ENCODE assay signal across 8 cellular contexts in genomic region chr17:76585649-76586593, GRCh38. TPM values are rescaled to one million over a fixed set of nuclear protein-coding genes. Genes with fewer than 3 reads are reported as not detected.
DNase-seq lines count a peak whose midpoint lies in the region; ATAC-seq and TF ChIP-seq lines count a peak whose summit lies in the region.

Gene ST6GALNAC2 (minus strand): TSS chr17:76585860. CDS start chr17:76585808, 52 bp downstream.

- peak; percentile 3 for TF ChIP-seq CTCF in fibroblast of pulmonary artery (IDR thresholded peaks at IDR 0.05; ENCODE audit: low read length, missing control alignments)

- POLR2A ChIA-PET in naive thymus-derived CD8-positive, alpha-beta T cell (lab: Charles Lee), result interaction anchor here (0.6 to 0.8 kb wide), 2 partner anchors 85 to 499 kb away, joined by 3 to 4 read pairs; no protein-coding TSS in a partner anchor

- peak within 1 kb of the TSS; percentile 52 for H3K4me3 ChIP-seq in fibroblast of pulmonary artery (replicated peaks; ENCODE audit: low read depth, low read length)

- H3K4me1 Mint-ChIP-seq in naive thymus-derived CD8-positive, alpha-beta T cell, result peaks cover 3 to 17% (median 12%) of the 10 kb centered on the region in 4 donors

- H3K27ac Mint-ChIP-seq in naive thymus-derived CD8-positive, alpha-beta T cell, result peak within 1 kb of the TSS in 1 of 10 donors; percentile 57

- H3K27me3 Mint-ChIP-seq in naive thymus-derived CD8-positive, alpha-beta T cell, result peaks cover 30 to 52% (median 39%) of the 10 kb centered on the region in 5 donors

- peaks cover 2 to 9% (median 7%) of the 10 kb centered on the region in 3 donors for H3K36me3 Mint-ChIP-seq in naive thymus-derived CD8-positive, alpha-beta T cell

- H3K9me3 Mint-ChIP-seq in naive thymus-derived CD8-positive, alpha-beta T cell, result peaks cover 0 to 8% (median 2%) of the 10 kb centered on the region in 9 donors

- DNase-seq in NCI-H2171 treated with DMSO at 0.1 percent for 48 hours (lab: John Stamatoyannopoulos, UW) (peak; percentile 48), NCI-H2171 (lab: John Stamatoyannopoulos, UW) (no peak), NCI-H2196 (lab: John Stamatoyannopoulos, UW; ENCODE audit: unreplicated experiment) (peak; percentile 83), fibroblast of pulmonary artery (ENCODE audit: low read depth) (peak; percentile 42), inferior parietal cortex (ENCODE audit: extremely low spot score) (no peak)
- DNase-seq in activated T-cell treated with anti-CD3 and anti-CD28 coated beads, Interleukin-2, amount 50 U/mL, for 48 hours, result peak; percentile 49 to 56
- DNase-seq in naive thymus-derived CD8-positive, alpha-beta T cell, result peak in 6 of 10 donors; percentile 21 to 32 (median 28)

- ATAC-seq in naive thymus-derived CD8-positive, alpha-beta T cell, result peak; percentile 77 to 79
- no peak for ATAC-seq in GM21526 (IDR thresholded peaks at IDR 0.05; ENCODE audit: low FRiP score, unreplicated experiment)

- H3K4me3 Mint-ChIP-seq in naive thymus-derived CD8-positive, alpha-beta T cell, result peak within 1 kb of the TSS; percentile 45 to 78 (median 71)

RNA-seq across cellular contexts. Expression of gene ST6GALNAC2, which starts in this region (rescaled TPM):
- under 1 TPM in 1 of 2 experiments, not detected in 1; 0.44 TPM for total RNA-seq in naive thymus-derived CD8-positive, alpha-beta T cell
- polyA plus RNA-seq in naive thymus-derived CD8-positive, alpha-beta T cell, result 1 to 10 TPM in 1 of 3 donors, not detected in 2; 1.1 TPM

Comparison
In these comparisons a context has a peak if more than half of its experiments do, and no peak if none do; other contexts are left out.
1. DNase-seq: peak in NCI-H2171 treated with DMSO at 0.1 percent for 48 hours (single experiment), NCI-H2196 (single experiment), activated T-cell treated with anti-CD3 and anti-CD28 coated beads, Interleukin-2, amount 50 U/mL, for 48 hours (2 of 2), fibroblast of pulmonary artery (single experiment) and naive thymus-derived CD8-positive, alpha-beta T cell (6 of 10); none in NCI-H2171 (single experiment) and inferior parietal cortex (single experiment).